In genomic region chr9:128723352-128723865, GRCh38 we compare ENCODE assay signal across 8 cellular contexts. TPM values are rescaled to one million over a fixed set of nuclear protein-coding genes. Genes with fewer than 3 reads are reported as not detected.
DNase-seq lines count a peak whose midpoint lies in the region; ATAC-seq and TF ChIP-seq lines count a peak whose summit lies in the region.

No MANE protein-coding gene starts in this region.

- H3K9ac ChIP-seq in PC-3 (ENCODE audit: low read length): peak overlapping the region; percentile 88
- no peak overlapping the region for H3K9ac ChIP-seq in parathyroid adenoma

- peak overlapping the region; percentile 84 for H3K4me3 ChIP-seq in DOHH2 (ENCODE audit: low read length)
- peak overlapping the region; percentile 81 for H3K4me3 ChIP-seq in PC-3 (ENCODE audit: low read length)
- peak overlapping the region; percentile 83 for H3K4me3 ChIP-seq in parathyroid adenoma (ENCODE audit: low read depth, low read length)

- H3K9me3 ChIP-seq in DOHH2 (ENCODE audit: control insufficient read depth, insufficient read depth, low read length) (no peaks in the 10 kb centered on the region), PC-3 (ENCODE audit: low read length) (no peaks in the 10 kb centered on the region), parathyroid adenoma (ENCODE audit: control insufficient read depth, low read length) (no peaks in the 10 kb centered on the region)

- DNase-seq in PC-3 (no peak), epithelial cell of prostate (ENCODE audit: low read depth, low spot score) (no peak), amniotic stem cell (lab: John Stamatoyannopoulos, UW) (no peak), NCI-H1930 (lab: John Stamatoyannopoulos, UW) (no peak), NCI-H69 (lab: John Stamatoyannopoulos, UW) (no peak)
- no peak for DNase-seq in stimulated activated CD8-positive, alpha-beta memory T cell treated with anti-CD3 and anti-CD28 coated beads, Interleukin-4, amount 100 ng/mL, for 48 hours

- H3F3A ChIP-seq in DOHH2 (ENCODE audit: control insufficient read depth, insufficient read depth): peaks cover 15% of the 10 kb centered on the region
- no peaks in the 10 kb centered on the region for H3F3A ChIP-seq in PC-3 (ENCODE audit: low read length, unreplicated experiment)

- no peaks in the 10 kb centered on the region for H3K9me2 ChIP-seq in DOHH2 (replicated peaks; ENCODE audit: control insufficient read depth, low read length)
- H3K9me2 ChIP-seq in PC-3 (replicated peaks; ENCODE audit: low read length): no peaks in the 10 kb centered on the region

- H3K4me1 ChIP-seq in DOHH2 (ENCODE audit: control insufficient read depth, low read length) (peaks cover 25% of the 10 kb centered on the region), PC-3 (ENCODE audit: insufficient read depth, low read length) (no peaks in the 10 kb centered on the region), parathyroid adenoma (peaks cover 5% of the 10 kb centered on the region)

- H4K20me1 ChIP-seq in DOHH2 (ENCODE audit: control insufficient read depth, insufficient read depth, low read depth, low read length) (no peaks in the 10 kb centered on the region), PC-3 (ENCODE audit: low read length) (no peaks in the 10 kb centered on the region)

- POLR2A ChIA-PET in PC-3 (lab: Charles Lee; ENCODE audit: unreplicated experiment): interaction anchor here (0.6 kb wide), 1 partner anchor 48 kb away, joined by 3 read pairs; no protein-coding TSS in a partner anchor

- peaks cover 19% of the 10 kb centered on the region for H3K79me2 ChIP-seq in DOHH2 (ENCODE audit: control insufficient read depth, low read length)
- H3K79me2 ChIP-seq in PC-3 (ENCODE audit: low read length): 0 out of 2 replicates have a peak, but pooled peaks cover 4% of the 10 kb centered on the region
- no peaks in the 10 kb centered on the region for H3K79me2 ChIP-seq in parathyroid adenoma

- intact Hi-C loops in PC-3 (cut with micrococcal nuclease): no loop called here

- TSS peak; percentile 39 for BruUV-seq in PC-3 (replicated peaks; lab: Mats Ljungman, UMichigan)

- peak overlapping the region; percentile 7 for H3K27ac ChIP-seq in DOHH2 (ENCODE audit: low read depth, low read length)
- no peak overlapping the region for H3K27ac ChIP-seq in PC-3 (ENCODE audit: low read length)
- peak overlapping the region; percentile 13 for H3K27ac ChIP-seq in epithelial cell of prostate
- H3K27ac ChIP-seq in parathyroid adenoma: no peak overlapping the region

- CTCF ChIA-PET in PC-3 (lab: Charles Lee): interaction anchor here (0.6 kb wide), 1 partner anchor 414 kb away, joined by 3 read pairs; no protein-coding TSS in a partner anchor

- H3K4me2 ChIP-seq in DOHH2 (ENCODE audit: low read length) (peak overlapping the region; percentile 83), PC-3 (ENCODE audit: low read length) (peak overlapping the region; percentile 94), parathyroid adenoma (ENCODE audit: low read length) (peak overlapping the region; percentile 96)

- H3K36me3 ChIP-seq in DOHH2 (ENCODE audit: control insufficient read depth, low read length): peaks cover 20% of the 10 kb centered on the region
- H3K36me3 ChIP-seq in PC-3 (ENCODE audit: low read depth, low read length): no peaks in the 10 kb centered on the region
- H3K36me3 ChIP-seq in parathyroid adenoma (ENCODE audit: control insufficient read depth, insufficient read depth, low read length): no peaks in the 10 kb centered on the region

- TF ChIP-seq CTCF in DOHH2 (IDR thresholded peaks at IDR 0.05; ENCODE audit: low read depth, low read length, poor library complexity, severe bottlenecking) (no peak), PC-3 (conservative IDR thresholded peaks at IDR 0.05; ENCODE audit: low read depth, low read length) (no peak), parathyroid adenoma (IDR thresholded peaks at IDR 0.05) (no peak)

- peak overlapping the region; percentile 92 for H2AFZ ChIP-seq in PC-3 (ENCODE audit: low read length)
- H2AFZ ChIP-seq in parathyroid adenoma: peak overlapping the region; percentile 72

- no peaks in the 10 kb centered on the region for H3K27me3 ChIP-seq in DOHH2 (ENCODE audit: control insufficient read depth, low read length)
- H3K27me3 ChIP-seq in PC-3 (ENCODE audit: low read length): no peaks in the 10 kb centered on the region
- H3K27me3 ChIP-seq in parathyroid adenoma (ENCODE audit: control insufficient read depth, insufficient read depth, low read length): no peaks in the 10 kb centered on the region

- ATAC-seq in PC-3: no peak

RNA-seq across cellular contexts. Expression of gene ZDHHC12, which starts 0.5 kb away (rescaled TPM):
- 82.4 and 86.1 TPM in 2 replicates for total RNA-seq in PC-3 (2014; rRNA removed)

RNA-seq across cellular contexts. Expression of gene PKN3, which starts 21.1 kb away (rescaled TPM):
- 7.8 and 9.4 TPM in 2 replicates for total RNA-seq in PC-3 (2014; rRNA removed)

RNA-seq across cellular contexts. Expression of gene SET, which starts 34.4 kb away (rescaled TPM):
- 647 and 709 TPM in 2 replicates for total RNA-seq in PC-3 (2014; rRNA removed)

RNA-seq across cellular contexts. Expression of gene ZER1, which starts 48.3 kb away (rescaled TPM):
- total RNA-seq in PC-3 (2014; rRNA removed): 14.8 and 20.6 TPM in 2 replicates

Comparison
In these comparisons a context has a peak if more than half of its experiments do, and no peak if none do; other contexts are left out.
1. H3K27ac ChIP-seq: peak in DOHH2 (single experiment) and epithelial cell of prostate (single experiment); none in PC-3 (single experiment) and parathyroid adenoma (single experiment).
2. Peak in every context shown above with its lines, with median percentiles within 50 percentile points of each other: H3K4me2 ChIP-seq and H3K4me3 ChIP-seq.